In the genomic region with DNA sequence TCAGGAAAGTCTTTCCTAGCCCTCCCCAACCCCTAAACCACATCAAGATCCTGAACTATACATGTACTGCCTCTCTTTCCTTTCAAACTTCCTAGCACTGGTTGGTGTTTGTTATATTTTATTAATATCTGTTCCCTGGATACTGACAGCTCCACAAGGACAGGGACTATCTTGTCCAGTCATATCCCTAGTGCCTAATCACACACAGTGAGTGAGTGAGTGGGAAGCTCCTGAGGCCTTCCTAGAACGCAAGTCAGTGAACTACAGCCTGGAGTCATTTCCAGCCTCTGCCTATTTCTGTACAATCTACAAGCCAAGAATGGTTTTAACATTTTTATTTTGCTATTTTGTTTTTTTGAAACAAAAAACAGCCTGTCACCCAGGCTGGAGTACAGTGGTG, we compare ENCODE assay signal across 19 cellular contexts. TPM values are rescaled to one million over a fixed set of nuclear protein-coding genes. Genes with fewer than 3 reads are reported as not detected.
DNase-seq lines count a peak whose midpoint lies in the region; ATAC-seq and TF ChIP-seq lines count a peak whose summit lies in the region.
"Had no signal": no experiment of that assay in that cellular context is flagged by ENCODE, and none has a peak within 500 bp of the region (broad histone marks: within the 10 kb centered on the region; RNA-seq: fewer than 3 reads in every experiment).

No MANE protein-coding gene starts in this region.

- TF ChIP-seq CTCF in Loucy (conservative IDR thresholded peaks at IDR 0.05; ENCODE audit: low read length) (no peak), left ventricle myocardium inferior (IDR thresholded peaks at IDR 0.05; ENCODE audit: borderline replicate concordance) (no peak), neural crest cell (conservative IDR thresholded peaks at IDR 0.05) (no peak)

- H3K9me3 ChIP-seq in Loucy (ENCODE audit: insufficient read depth, low read depth, low read length) (no peaks in the 10 kb centered on the region), left ventricle myocardium inferior (replicated peaks) (no peaks in the 10 kb centered on the region)
- H3K9me3 ChIP-seq: A549, Caco-2 had no signal

- H3K4me3 ChIP-seq in Loucy (ENCODE audit: low read length, poor library complexity, severe bottlenecking): no peak overlapping the region
- no peak overlapping the region for H3K4me3 ChIP-seq in left ventricle myocardium inferior
- H3K4me3 ChIP-seq: A549 had no signal

- no peaks in the 10 kb centered on the region for H3K4me1 Mint-ChIP-seq in neural crest cell

- H3K9me3 Mint-ChIP-seq in neural crest cell: no peaks in the 10 kb centered on the region

- ATAC-seq in Right ventricle myocardium inferior: peak; percentile 41
- ATAC-seq: A549 had no signal

- intact Hi-C loops in Right ventricle myocardium inferior (cut with DNase I): no loop called here
- intact Hi-C loops in cardiac septum (cut with DNase I): no loop called here
- intact Hi-C loops in left ventricle myocardium inferior (cut with micrococcal nuclease): no loop called here

- peaks cover 41% of the 10 kb centered on the region for H3K4me1 ChIP-seq in Loucy (ENCODE audit: insufficient read depth, low read length, poor library complexity, severe bottlenecking)
- no peaks in the 10 kb centered on the region for H3K4me1 ChIP-seq in left ventricle myocardium inferior
- H3K4me1 ChIP-seq: A549, Caco-2 had no signal

- H3K36me3 ChIP-seq in Loucy (ENCODE audit: insufficient read depth, low read length) (no peaks in the 10 kb centered on the region), left ventricle myocardium inferior (no peaks in the 10 kb centered on the region)

- no peaks in the 10 kb centered on the region for H3K9me2 ChIP-seq in Loucy (replicated peaks; ENCODE audit: low read depth, low read length)

- H4K20me1 ChIP-seq in Loucy (ENCODE audit: insufficient read depth, low read length, poor library complexity, severe bottlenecking): peaks cover 9% of the 10 kb centered on the region

- no peaks in the 10 kb centered on the region for H3F3A ChIP-seq in Loucy (ENCODE audit: low read depth)

- peak overlapping the region; percentile 9 for H3K27ac Mint-ChIP-seq in neural crest cell (ENCODE audit: unreplicated experiment)
- H3K27ac Mint-ChIP-seq: CD4-positive, alpha-beta memory T cell had no signal

- H3K36me3 Mint-ChIP-seq in neural crest cell (ENCODE audit: low read depth): no peaks in the 10 kb centered on the region

- H3K4me2 ChIP-seq in Loucy (ENCODE audit: low read depth, low read length, poor library complexity, severe bottlenecking): peak overlapping the region; percentile 47
- H3K4me2 ChIP-seq: A549 had no signal

- peak overlapping the region; percentile 55 for H3K27ac ChIP-seq in left ventricle myocardium inferior (replicated peaks)
- H3K27ac ChIP-seq: A549 had no signal

- H2AFZ ChIP-seq in Loucy (ENCODE audit: low read length): no peak overlapping the region

- H3K9ac ChIP-seq in Loucy (ENCODE audit: low read depth, low read length, poor library complexity, severe bottlenecking): no peak overlapping the region

- no peaks in the 10 kb centered on the region for H3K27me3 ChIP-seq in Loucy (ENCODE audit: insufficient read depth, low read length, poor library complexity, severe bottlenecking)
- no peaks in the 10 kb centered on the region for H3K27me3 ChIP-seq in left ventricle myocardium inferior (ENCODE audit: low read depth)

- DNase-seq in Right ventricle myocardium inferior (ENCODE audit: missing footprints) (no peak), cardiac septum (ENCODE audit: low spot score) (no peak), left ventricle myocardium inferior (no peak), neural crest cell (ENCODE audit: low read depth, low spot score) (no peak), NCI-H1092 treated with DMSO at 0.1 percent for 48 hours (lab: John Stamatoyannopoulos, UW) (no peak), Ammon's horn (ENCODE audit: low spot score) (no peak), COLO668 (lab: John Stamatoyannopoulos, UW; ENCODE audit: unreplicated experiment) (no peak)
- DNase-seq: 8988T; ACHN; AML-193; C1 segment of cervical spinal cord; Caco-2; CD4-positive, alpha-beta memory T cell; DMS153; DND-41; H7; HCEC 1CT had no signal

- no peaks in the 10 kb centered on the region for H3K27me3 Mint-ChIP-seq in neural crest cell (ENCODE audit: low read depth)
- H3K27me3 Mint-ChIP-seq: CD4-positive, alpha-beta memory T cell had no signal

- H3K79me2 ChIP-seq in Loucy (ENCODE audit: insufficient read depth, low read length): peaks cover 57% of the 10 kb centered on the region

- no peak overlapping the region for H3K4me3 Mint-ChIP-seq in neural crest cell
- H3K4me3 Mint-ChIP-seq: CD4-positive, alpha-beta memory T cell had no signal

RNA-seq across cellular contexts. Expression of a gene that starts 7.5 kb away (rescaled TPM):
- total RNA-seq in Right ventricle myocardium inferior (19.4 TPM), cardiac septum (18.6 TPM), left ventricle myocardium inferior (18.3 TPM), neural crest cell (36.3 and 38.2 TPM in 2 replicates)

RNA-seq across cellular contexts. Expression of a gene that starts 50.4 kb away (rescaled TPM):
- total RNA-seq in Right ventricle myocardium inferior (10.7 TPM), cardiac septum (20.2 TPM), left ventricle myocardium inferior (11.9 TPM), neural crest cell (17.8 and 19.0 TPM in 2 replicates)
